Comparison of ENCODE assay signal across 16 cellular contexts in the genomic region with DNA sequence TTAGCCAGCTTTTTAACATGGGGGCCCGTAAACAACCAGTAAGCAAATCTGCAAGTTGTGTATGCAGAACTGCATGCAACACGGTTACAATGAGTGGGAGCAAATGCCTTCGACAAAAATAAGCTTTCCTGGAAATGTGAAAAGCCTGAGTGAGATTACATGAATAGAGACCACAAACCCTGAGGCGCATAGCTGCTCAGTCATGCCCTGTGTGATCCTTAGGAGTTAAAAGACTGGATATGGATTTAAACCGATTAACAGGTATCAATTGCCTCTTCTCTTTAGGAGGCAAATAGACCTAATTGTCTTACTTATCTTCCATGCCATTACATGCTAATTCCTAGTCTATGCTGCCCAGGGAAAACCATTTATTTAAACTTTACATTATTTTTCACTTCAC.
"Had no signal": no experiment of that assay in that cellular context is flagged by ENCODE, and none has a peak within 500 bp of the region (broad histone marks: within the 10 kb centered on the region; RNA-seq: fewer than 3 reads in every experiment).

No MANE protein-coding gene starts in this region.

- H3K4me1 Mint-ChIP-seq: activated naive CD4-positive, alpha-beta T cell treated with anti-CD3 and anti-CD28 coated beads, Interleukin-2, amount 50 U/mL, for 24 hours; naive thymus-derived CD8-positive, alpha-beta T cell had no signal

- H3K9me3 Mint-ChIP-seq: activated naive CD4-positive, alpha-beta T cell treated with anti-CD3 and anti-CD28 coated beads, Interleukin-2, amount 50 U/mL, for 24 hours; dendritic cell treated with granulocyte-macrophage colony-stimulating factor and Interleukin-4, amounts not matched to agents 40 ng/mL and 50 ng/mL, for 4 days had no signal

- H3K36me3 Mint-ChIP-seq: activated naive CD4-positive, alpha-beta T cell treated with anti-CD3 and anti-CD28 coated beads, Interleukin-2, amount 50 U/mL, for 24 hours; naive thymus-derived CD8-positive, alpha-beta T cell had no signal

- H3K27ac Mint-ChIP-seq: activated naive CD4-positive, alpha-beta T cell treated with anti-CD3 and anti-CD28 coated beads, Interleukin-2, amount 50 U/mL, for 24 hours; dendritic cell treated with granulocyte-macrophage colony-stimulating factor and Interleukin-4, amounts not matched to agents 40 ng/mL and 50 ng/mL, for 4 days; naive thymus-derived CD8-positive, alpha-beta T cell had no signal

- H3K36me3 ChIP-seq: ascending aorta, esophagus muscularis mucosa had no signal

- ATAC-seq: left cardiac atrium; naive thymus-derived CD8-positive, alpha-beta T cell had no signal

- H3K4me3 Mint-ChIP-seq: activated naive CD4-positive, alpha-beta T cell treated with anti-CD3 and anti-CD28 coated beads, Interleukin-2, amount 50 U/mL, for 24 hours; dendritic cell treated with granulocyte-macrophage colony-stimulating factor and Interleukin-4, amounts not matched to agents 40 ng/mL and 50 ng/mL, for 4 days; naive thymus-derived CD8-positive, alpha-beta T cell had no signal

- DNase-seq: activated CD4-positive, alpha-beta T cell treated with anti-CD3 and anti-CD28 coated beads, Interleukin-2, amount 50 U/mL, for 4 hours; activated gamma-delta T cell; effector CD8-positive, alpha-beta T cell; left cardiac atrium; mesenchymal stem cell; naive thymus-derived CD8-positive, alpha-beta T cell; posterior cingulate gyrus; stimulated activated CD4-positive, alpha-beta T cell treated with anti-CD3 and anti-CD28 coated beads, Interleukin-1b, Interleukin-23, amount 100 ng/mL, for 48 hours; stimulated activated CD8-positive, alpha-beta memory T cell treated with anti-CD3 and anti-CD28 coated beads, Interleukin-4, amount 100 ng/mL, for 48 hours; stimulated activated naive CD4-positive, alpha-beta T cell; T1000 had no signal

- H3K27me3 Mint-ChIP-seq: activated naive CD4-positive, alpha-beta T cell treated with anti-CD3 and anti-CD28 coated beads, Interleukin-2, amount 50 U/mL, for 24 hours; dendritic cell treated with granulocyte-macrophage colony-stimulating factor and Interleukin-4, amounts not matched to agents 40 ng/mL and 50 ng/mL, for 4 days; naive thymus-derived CD8-positive, alpha-beta T cell had no signal

- H3K27me3 ChIP-seq: ascending aorta, esophagus muscularis mucosa had no signal

- H3K4me1 ChIP-seq: ascending aorta had no signal

- H3K4me3 ChIP-seq: ascending aorta, esophagus muscularis mucosa had no signal

- H3K9me3 ChIP-seq: ascending aorta, esophagus muscularis mucosa had no signal

- H3K27ac ChIP-seq: ascending aorta, esophagus muscularis mucosa, VCaP had no signal
